ENCODE assay signal across 8 cellular contexts in genomic region chr5:177425801-177426565, GRCh38. TPM values are rescaled to one million over a fixed set of nuclear protein-coding genes. Genes with fewer than 3 reads are reported as not detected.
DNase-seq lines count a peak whose midpoint lies in the region; ATAC-seq, FAIRE-seq and TF ChIP-seq lines count a peak whose summit lies in the region.

No MANE protein-coding gene starts in this region.

- ATAC-seq in HG02840 (IDR thresholded peaks at IDR 0.05; ENCODE audit: low FRiP score, unreplicated experiment) (peak; percentile 82), pancreas (peak; percentile 92 to 96 (median 93))

- 0 to 1% (median 0%) methylated on average over 50 to 52 of the region's 52 CpGs for WGBS in adipose tissue, 3 donors
- WGBS in pancreas, 2 donors: 0% methylated on average over 48 to 52 of the region's 52 CpGs

- intact Hi-C loops in pancreas (cut with DNase I): no loop called here
- intact Hi-C loops in tibial artery (cut with DNase I; ENCODE audit: low total_unique reads): no loop called here

- FAIRE-seq in GM12892 (lab: Jason Lieb, UNC): peak; percentile 94
- peak; percentile 96 for FAIRE-seq in pancreas (lab: Jason Lieb, UNC)

- TF ChIP-seq POLR2A in GM12892 (IDR thresholded peaks at IDR 0.05; ENCODE audit: low read depth, low read length): peak; percentile 94

- H3K36me3 ChIP-seq in cardiac muscle cell (no peaks in the 10 kb centered on the region), pancreas (no peaks in the 10 kb centered on the region), tibial artery (peaks cover 0 to 10% (median 5%) of the 10 kb centered on the region in 3 donors)

- H3K9me3 ChIP-seq in cardiac muscle cell (ENCODE audit: low read depth) (no peaks in the 10 kb centered on the region), pancreas (no peaks in the 10 kb centered on the region), tibial artery (no peaks in the 10 kb centered on the region)

- peak overlapping the region; percentile 38 for H3K4me3 ChIP-seq in cardiac muscle cell
- H3K4me3 ChIP-seq in pancreas: peak overlapping the region; percentile 23 to 56 (median 46)
- peak overlapping the region; percentile 56 to 66 for H3K4me3 ChIP-seq in tibial artery

- H3K4me1 ChIP-seq in cardiac muscle cell (ENCODE audit: low read depth) (no peaks in the 10 kb centered on the region), pancreas (peaks cover 0 to 13% (median 4%) of the 10 kb centered on the region in 3 donors), tibial artery (peaks cover 0 to 45% (median 17%) of the 10 kb centered on the region in 4 donors)

- H3K27ac ChIP-seq in adipose tissue (ENCODE audit: low read depth, low read length): peak overlapping the region; percentile 63
- peak overlapping the region; percentile 97 for H3K27ac ChIP-seq in cardiac muscle cell
- H3K27ac ChIP-seq in pancreas: peak overlapping the region; percentile 80 to 95 (median 85)
- H3K27ac ChIP-seq in tibial artery: peak overlapping the region; percentile 87 to 91

- no peak for TF ChIP-seq CTCF in cardiac muscle cell (IDR thresholded peaks at IDR 0.05; ENCODE audit: low read depth, low read length)
- TF ChIP-seq CTCF in pancreas (IDR thresholded peaks at IDR 0.05): no peak
- no peak for TF ChIP-seq CTCF in tibial artery (IDR thresholded peaks at IDR 0.05)

- H3K27me3 ChIP-seq in cardiac muscle cell (no peaks in the 10 kb centered on the region), pancreas (no peaks in the 10 kb centered on the region), tibial artery (no peaks in the 10 kb centered on the region)

- DNase-seq in GM12892 (ENCODE audit: insufficient read length) (peak; percentile 95), NCI-H1436 (lab: John Stamatoyannopoulos, UW) (peak; percentile 98), SW480 (ENCODE audit: low spot score) (peak; percentile 100), cardiac muscle cell (ENCODE audit: low read depth in 1 of 2, low spot score in 1 of 2) (peak; percentile 100), pancreas (peak; percentile 91 to 100 (median 100)), tibial artery (peak; percentile 100)

RNA-seq across cellular contexts. Expression of gene GRK6, which starts 0.5 kb away (rescaled TPM):
- 26.9 TPM for polyA plus RNA-seq in GM12892 (2012; ENCODE audit: missing spikeins)
- 10 to 100 TPM; 10.8 to 21.5 (median 16.2) TPM for polyA plus RNA-seq in adipose tissue
- 43.7 and 62.1 TPM in 2 replicates for total RNA-seq in cardiac muscle cell
- 39.6 and 62.0 TPM in 2 replicates for polyA plus RNA-seq in cardiac muscle cell
- total RNA-seq in pancreas: 10 to 100 TPM; 10.6 to 14.5 (median 12.3) TPM
- 1 to 10 TPM; 7.2 to 7.6 TPM for polyA plus RNA-seq in pancreas

RNA-seq across cellular contexts. Expression of gene F12, which starts 16.6 kb away (rescaled TPM):
- polyA plus RNA-seq in GM12892 (2012; ENCODE audit: missing spikeins): 0.74 TPM
- polyA plus RNA-seq in adipose tissue (1 to 10 TPM in 1 of 3 donors, under 1 TPM in 1, not detected in 1; 0.42 to 2.0 TPM), cardiac muscle cell (5.0 and 13.6 TPM in 2 replicates), pancreas (1 to 10 TPM; 1.1 to 2.2 TPM)
- total RNA-seq in cardiac muscle cell (3.4 and 4.6 TPM in 2 replicates), pancreas (1 to 10 TPM in 5 of 6 donors, under 1 TPM in 1; 0.83 to 2.6 (median 1.8) TPM)

RNA-seq across cellular contexts. Expression of gene PRR7, which starts 20.6 kb away (rescaled TPM):
- 0.34 TPM for polyA plus RNA-seq in GM12892 (2012; ENCODE audit: missing spikeins)
- polyA plus RNA-seq in adipose tissue (1 to 10 TPM in 2 of 3 donors, under 1 TPM in 1; 0.34 to 2.7 (median 1.9) TPM), cardiac muscle cell (27.1 and 29.2 TPM in 2 replicates), pancreas (1 to 10 TPM; 2.8 to 3.2 TPM)
- total RNA-seq in cardiac muscle cell (26.4 and 29.0 TPM in 2 replicates), pancreas (1 to 10 TPM; 1.7 to 3.5 (median 2.5) TPM)

RNA-seq across cellular contexts. Expression of gene PFN3, which starts 25.5 kb away (rescaled TPM):
- polyA plus RNA-seq in GM12892 (2012; ENCODE audit: missing spikeins): not detected
- polyA plus RNA-seq in adipose tissue (not detected), cardiac muscle cell (not detected in 2 replicates), pancreas (not detected)
- total RNA-seq in cardiac muscle cell (not detected in 2 replicates), pancreas (not detected)

RNA-seq across cellular contexts. Expression of gene SLC34A1, which starts 41.7 kb away (rescaled TPM):
- polyA plus RNA-seq in GM12892 (2012; ENCODE audit: missing spikeins): not detected
- polyA plus RNA-seq in adipose tissue: not detected
- not detected in 2 replicates for total RNA-seq in cardiac muscle cell
- not detected in 2 replicates for polyA plus RNA-seq in cardiac muscle cell
- total RNA-seq in pancreas: not detected
- not detected for polyA plus RNA-seq in pancreas

Comparison
In these comparisons a context has a peak if more than half of its experiments do, and no peak if none do; other contexts are left out.
1. Peak in every context shown above with its lines: DNase-seq, ATAC-seq, H3K4me3 ChIP-seq and H3K27ac ChIP-seq.